ENCODE assay signal across 40 cellular contexts in genomic region chr13:77476456-77476855, GRCh38. TPM values are rescaled to one million over a fixed set of nuclear protein-coding genes. Genes with fewer than 3 reads are reported as not detected.
"Had no signal": no experiment of that assay in that cellular context is flagged by ENCODE, and none has a peak within 500 bp of the region (broad histone marks: within the 10 kb centered on the region; RNA-seq: fewer than 3 reads in every experiment).

No MANE protein-coding gene starts in this region.

- H3K4me1 ChIP-seq: Peyer's patch had no signal

- H3K36me3 ChIP-seq: ascending aorta, Peyer's patch, WERI-Rb-1 had no signal

- H3K27me3 ChIP-seq: ascending aorta, Peyer's patch had no signal

- H3K9me3 ChIP-seq: ascending aorta, Peyer's patch had no signal

- H3K27ac ChIP-seq: ascending aorta, KMS-11, Peyer's patch, WERI-Rb-1 had no signal

- ATAC-seq: activated CD8-positive, alpha-beta T cell treated with anti-CD3 and anti-CD28 coated beads for 36 hours; PC-3; Right ventricle myocardium inferior; SK-N-SH treated with all-trans-retinoic acid at 6 μM for 48 hours had no signal

- H3K4me3 ChIP-seq: ascending aorta, Peyer's patch had no signal

- H3K9ac ChIP-seq: KMS-11 had no signal

- DNase-seq: activated CD4-positive, alpha-beta T cell treated with anti-CD3 and anti-CD28 coated beads for 1 hour; activated CD4-positive, alpha-beta T cell treated with anti-CD3 and anti-CD28 coated beads, Interleukin-2, amount 10 ng/mL, durations not matched to agents 24 days and 14 days; activated CD4-positive, alpha-beta T cell treated with anti-CD3 and anti-CD28 coated beads, Interleukin-2, amount 50 U/mL, for 4 hours; activated CD4-positive, CD25-positive, alpha-beta regulatory T cell; activated CD8-positive, alpha-beta T cell treated with anti-CD3 and anti-CD28 coated beads for 36 hours; activated effector memory CD4-positive, alpha-beta T cell treated with anti-CD3 and anti-CD28 coated beads, Interleukin-2, amount 50 U/mL, for 16 hours; activated naive CD4-positive, alpha-beta T cell; activated naive CD4-positive, alpha-beta T cell treated with anti-CD3 and anti-CD28 coated beads, Interleukin-2, amount 50 U/mL, for 16 hours; activated naive CD8-positive, alpha-beta T cell treated with anti-CD3 and anti-CD28 coated beads for 36 hours; activated T-cell treated with anti-CD3 and anti-CD28 coated beads, Interleukin-2, amount 50 U/mL, for 1 hour; activated T-cell treated with anti-CD3 and anti-CD28 coated beads, Interleukin-2, amount 50 U/mL, for 72 hours; MM.1S; MV-4-11; NCI-H1092; NCI-H1436 treated with DMSO at 0.1 percent for 48 hours; NCI-H187; NCI-H2029 treated with DMSO at 0.1 percent for 48 hours; NCI-H2107; NCI-H2171; NCI-H510A; NCI-H526; NCI-H748 treated with DMSO at 0.1 percent for 48 hours; NK-92 treated with Interleukin-12 subunit alpha and Interleukin-12 subunit beta, amount 100 ng/mL, for 24 hours; PC-3; Peyer's patch; RPMI8226; SIG-M5; T-helper 1 cell; T-helper 2 cell; T-helper 9 cell; WERI-Rb-1 had no signal

RNA-seq across cellular contexts. Expression of gene SCEL, which starts 59.0 kb away (rescaled TPM):
- total RNA-seq: activated CD4-positive, alpha-beta T cell treated with anti-CD3 and anti-CD28 coated beads, Interleukin-2, amount 10 ng/mL, durations not matched to agents 24 days and 14 days; activated CD8-positive, alpha-beta memory T cell treated with anti-CD3 and anti-CD28 coated beads for 36 hours; activated CD8-positive, alpha-beta T cell treated with anti-CD3 and anti-CD28 coated beads for 36 hours; activated naive CD8-positive, alpha-beta T cell treated with anti-CD3 and anti-CD28 coated beads for 36 hours; activated T-cell treated with anti-CD3 and anti-CD28 coated beads, Interleukin-2, amount 50 U/mL, for 72 hours; activated T-helper 17 cell treated with anti-CD3 and anti-CD28 coated beads, Interleukin-2, amount 50 U/mL, for 72 hours; ascending aorta; cardiac septum; LHCN-M2; Peyer's patch; Right ventricle myocardium inferior; SK-MEL-5 had no signal
